Comparison of ENCODE assay signal across 15 cellular contexts in the genomic region with DNA sequence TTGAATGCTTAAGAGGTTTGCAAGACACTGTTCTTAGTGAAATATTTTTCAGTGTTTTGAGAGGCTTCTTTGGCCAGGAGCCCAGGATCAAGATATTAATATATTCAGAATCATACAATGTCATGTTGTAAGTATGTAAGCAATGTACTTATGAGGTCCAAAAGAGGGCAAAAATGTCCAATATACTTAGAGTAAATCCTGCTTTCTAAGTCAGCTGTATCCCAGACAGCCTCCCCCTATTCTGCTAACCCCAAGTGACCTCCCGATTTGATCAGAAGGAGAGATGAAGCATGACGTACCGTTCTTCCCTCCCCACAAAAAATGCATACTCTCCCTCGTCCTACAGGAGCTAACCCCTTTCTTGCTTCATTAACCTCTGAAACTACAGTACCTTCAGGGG.
DNase-seq lines count a peak whose midpoint lies in the region; ATAC-seq and TF ChIP-seq lines count a peak whose summit lies in the region.
"Had no signal": no experiment of that assay in that cellular context is flagged by ENCODE, and none has a peak within 500 bp of the region (broad histone marks: within the 10 kb centered on the region; RNA-seq: fewer than 3 reads in every experiment).

No MANE protein-coding gene starts in this region.

- no peaks in the 10 kb centered on the region for H3K27me3 Mint-ChIP-seq in brain
- H3K27me3 Mint-ChIP-seq in stimulated activated naive B cell treated with anti-CD40 and anti-IgM and Interleukin-4, amounts not matched to agents 10 μg/mL and 1 μg/mL and 100 μg/mL, for 72 hours = no peaks in the 10 kb centered on the region
- H3K27me3 Mint-ChIP-seq: activated CD8-positive, alpha-beta T cell treated with anti-CD3 and anti-CD28 coated beads for 36 hours; activated naive CD4-positive, alpha-beta T cell treated with anti-CD3 and anti-CD28 coated beads, Interleukin-2, amount 50 U/mL, for 24 hours had no signal

- no peaks in the 10 kb centered on the region for H3K9me3 Mint-ChIP-seq in brain
- H3K9me3 Mint-ChIP-seq in stimulated activated naive B cell treated with anti-CD40 and anti-IgM and Interleukin-4, amounts not matched to agents 10 μg/mL and 1 μg/mL and 100 μg/mL, for 72 hours = no peaks in the 10 kb centered on the region
- H3K9me3 Mint-ChIP-seq: activated CD8-positive, alpha-beta T cell treated with anti-CD3 and anti-CD28 coated beads for 36 hours; activated naive CD4-positive, alpha-beta T cell treated with anti-CD3 and anti-CD28 coated beads, Interleukin-2, amount 50 U/mL, for 24 hours had no signal

- ATAC-seq in left lung = peak; percentile 46
- no peak for ATAC-seq in stimulated activated naive B cell treated with anti-CD40 and anti-IgM and Interleukin-4, amounts not matched to agents 10 μg/mL and 1 μg/mL and 100 μg/mL, for 72 hours (replicated peaks)
- no peak for ATAC-seq in GM21723 (IDR thresholded peaks at IDR 0.05; ENCODE audit: unreplicated experiment)
- ATAC-seq: activated CD8-positive, alpha-beta T cell treated with anti-CD3 and anti-CD28 coated beads for 36 hours; K562 had no signal

- H3K4me3 ChIP-seq in left lung = no peak overlapping the region
- H3K4me3 ChIP-seq: K562 had no signal

- no peaks in the 10 kb centered on the region for H3K9me3 ChIP-seq in left lung
- H3K9me3 ChIP-seq: Caco-2 had no signal

- H3K27ac ChIP-seq in left lung = peak overlapping the region; percentile 13 to 50

- H3K36me3 Mint-ChIP-seq in brain = peaks cover 27% of the 10 kb centered on the region
- H3K36me3 Mint-ChIP-seq in stimulated activated naive B cell treated with anti-CD40 and anti-IgM and Interleukin-4, amounts not matched to agents 10 μg/mL and 1 μg/mL and 100 μg/mL, for 72 hours = peaks cover 32 to 53% of the 10 kb centered on the region in 2 donors

- no peaks in the 10 kb centered on the region for H3K27me3 ChIP-seq in left lung

- TF ChIP-seq CTCF in brain (conservative IDR thresholded peaks at IDR 0.05) (no peak), left lung (IDR thresholded peaks at IDR 0.05) (no peak)

- no peak overlapping the region for H3K4me3 Mint-ChIP-seq in brain
- no peak overlapping the region for H3K4me3 Mint-ChIP-seq in stimulated activated naive B cell treated with anti-CD40 and anti-IgM and Interleukin-4, amounts not matched to agents 10 μg/mL and 1 μg/mL and 100 μg/mL, for 72 hours
- H3K4me3 Mint-ChIP-seq: activated CD8-positive, alpha-beta T cell treated with anti-CD3 and anti-CD28 coated beads for 36 hours; activated naive CD4-positive, alpha-beta T cell treated with anti-CD3 and anti-CD28 coated beads, Interleukin-2, amount 50 U/mL, for 24 hours had no signal

- DNase-seq in GM03348 (ENCODE audit: low spot score) (peak; percentile 67), left lung (no peak), HUDEP-2 (lab: John Stamatoyannopoulos, UW; ENCODE audit: unreplicated experiment in 76 of 76) (no peak), hypothalamus (lab: John Stamatoyannopoulos, UW) (no peak), T-helper 2 cell (no peak)
- no peak for DNase-seq in stimulated activated naive B cell treated with anti-CD40 and anti-IgM and Interleukin-4, amounts not matched to agents 10 μg/mL and 1 μg/mL and 100 μg/mL, for 72 hours
- DNase-seq: activated CD8-positive, alpha-beta T cell treated with anti-CD3 and anti-CD28 coated beads for 36 hours; Caco-2; hippocampal formation; NCI-H187 treated with DMSO at 0.1 percent for 48 hours; stimulated activated CD4-positive, alpha-beta T cell treated with anti-CD3 and anti-CD28 coated beads, Interleukin-12 subunit alpha, Interleukin-12 subunit beta, amount 100 ng/mL, for 4 hours had no signal

- H3K4me1 ChIP-seq in left lung = peaks cover 10 to 20% of the 10 kb centered on the region in 2 donors
- H3K4me1 ChIP-seq: Caco-2 had no signal

- intact Hi-C loops in left lung (cut with DNase I) = loop anchor here in 1 of 2 donors (5.0 kb wide), 1 partner anchor 117 kb away; no protein-coding TSS in a partner anchor

- peaks cover 9% of the 10 kb centered on the region for H3K4me1 Mint-ChIP-seq in brain
- H3K4me1 Mint-ChIP-seq in stimulated activated naive B cell treated with anti-CD40 and anti-IgM and Interleukin-4, amounts not matched to agents 10 μg/mL and 1 μg/mL and 100 μg/mL, for 72 hours = no peaks in the 10 kb centered on the region
- H3K4me1 Mint-ChIP-seq: activated naive CD4-positive, alpha-beta T cell treated with anti-CD3 and anti-CD28 coated beads, Interleukin-2, amount 50 U/mL, for 24 hours had no signal

- H3K27ac Mint-ChIP-seq in brain = peak overlapping the region in 3 of 5 experiments; percentile 27 to 44 (median 33)
- peak overlapping the region; percentile 20 for H3K27ac Mint-ChIP-seq in stimulated activated naive B cell treated with anti-CD40 and anti-IgM and Interleukin-4, amounts not matched to agents 10 μg/mL and 1 μg/mL and 100 μg/mL, for 72 hours
- H3K27ac Mint-ChIP-seq: activated CD8-positive, alpha-beta T cell treated with anti-CD3 and anti-CD28 coated beads for 36 hours; activated naive CD4-positive, alpha-beta T cell treated with anti-CD3 and anti-CD28 coated beads, Interleukin-2, amount 50 U/mL, for 24 hours had no signal

- peaks cover 0 to 73% of the 10 kb centered on the region in 2 donors for H3K36me3 ChIP-seq in left lung
